Comparison of ENCODE assay signal across 10 cellular contexts in genomic region chr7:101784275-101785127, GRCh38. TPM values are rescaled to one million over a fixed set of nuclear protein-coding genes. Genes with fewer than 3 reads are reported as not detected.
DNase-seq lines count a peak whose midpoint lies in the region; ATAC-seq lines count a peak whose summit lies in the region.
"Had no signal": no experiment of that assay in that cellular context is flagged by ENCODE, and none has a peak within 500 bp of the region (broad histone marks: within the 10 kb centered on the region; RNA-seq: fewer than 3 reads in every experiment).

No MANE protein-coding gene starts in this region.

- ATAC-seq in activated T-helper 17 cell treated with anti-CD3 and anti-CD28 coated beads, Interleukin-2, amount 50 U/mL, for 72 hours (replicated peaks): peak; percentile 24
- peak; percentile 55 to 64 for ATAC-seq in stimulated activated naive B cell treated with anti-CD40 and anti-IgM and Interleukin-4, amounts not matched to agents 10 μg/mL and 1 μg/mL and 100 μg/mL, for 72 hours (replicated peaks)
- no peak for ATAC-seq in GM18511 (IDR thresholded peaks at IDR 0.05; ENCODE audit: unreplicated experiment)

- H3K4me1 Mint-ChIP-seq in activated T-helper 17 cell treated with anti-CD3 and anti-CD28 coated beads, Interleukin-2, amount 50 U/mL, for 72 hours: peaks cover 5% of the 10 kb centered on the region
- H3K4me1 Mint-ChIP-seq in stimulated activated naive B cell treated with anti-CD40 and anti-IgM and Interleukin-4, amounts not matched to agents 10 μg/mL and 1 μg/mL and 100 μg/mL, for 72 hours: peaks cover 5 to 12% of the 10 kb centered on the region in 2 donors

- DNase-seq in DMS 273 (lab: John Stamatoyannopoulos, UW; ENCODE audit: unreplicated experiment) (peak; percentile 70), DMS 273 treated with DMSO at 0.1 percent for 48 hours (lab: John Stamatoyannopoulos, UW) (no peak), left kidney (ENCODE audit: low read depth, low spot score) (peak; percentile 76), NCI-H2081 treated with DMSO at 0.1 percent for 48 hours (lab: John Stamatoyannopoulos, UW) (no peak), NCI-H2029 (lab: John Stamatoyannopoulos, UW) (no peak)
- no peak for DNase-seq in stimulated activated naive B cell treated with anti-CD40 and anti-IgM and Interleukin-4, amounts not matched to agents 10 μg/mL and 1 μg/mL and 100 μg/mL, for 72 hours
- DNase-seq: DND-41, NCI-H2029 treated with DMSO at 0.1 percent for 48 hours had no signal

- no peaks in the 10 kb centered on the region for H3K36me3 Mint-ChIP-seq in activated T-helper 17 cell treated with anti-CD3 and anti-CD28 coated beads, Interleukin-2, amount 50 U/mL, for 72 hours (ENCODE audit: low read depth)
- no peaks in the 10 kb centered on the region for H3K36me3 Mint-ChIP-seq in stimulated activated naive B cell treated with anti-CD40 and anti-IgM and Interleukin-4, amounts not matched to agents 10 μg/mL and 1 μg/mL and 100 μg/mL, for 72 hours

- peaks cover 8% of the 10 kb centered on the region for H3K27me3 Mint-ChIP-seq in activated T-helper 17 cell treated with anti-CD3 and anti-CD28 coated beads, Interleukin-2, amount 50 U/mL, for 72 hours
- peaks cover 0 to 19% of the 10 kb centered on the region in 2 donors for H3K27me3 Mint-ChIP-seq in stimulated activated naive B cell treated with anti-CD40 and anti-IgM and Interleukin-4, amounts not matched to agents 10 μg/mL and 1 μg/mL and 100 μg/mL, for 72 hours

- H3K4me3 Mint-ChIP-seq in activated T-helper 17 cell treated with anti-CD3 and anti-CD28 coated beads, Interleukin-2, amount 50 U/mL, for 72 hours: no peak overlapping the region
- peak overlapping the region in 1 of 2 donors; percentile 2 for H3K4me3 Mint-ChIP-seq in stimulated activated naive B cell treated with anti-CD40 and anti-IgM and Interleukin-4, amounts not matched to agents 10 μg/mL and 1 μg/mL and 100 μg/mL, for 72 hours

- H3K9me3 Mint-ChIP-seq in activated T-helper 17 cell treated with anti-CD3 and anti-CD28 coated beads, Interleukin-2, amount 50 U/mL, for 72 hours: no peaks in the 10 kb centered on the region
- H3K9me3 Mint-ChIP-seq in stimulated activated naive B cell treated with anti-CD40 and anti-IgM and Interleukin-4, amounts not matched to agents 10 μg/mL and 1 μg/mL and 100 μg/mL, for 72 hours: peaks cover 3 to 5% of the 10 kb centered on the region in 2 donors

- peak overlapping the region; percentile 5 for H3K27ac Mint-ChIP-seq in activated T-helper 17 cell treated with anti-CD3 and anti-CD28 coated beads, Interleukin-2, amount 50 U/mL, for 72 hours
- H3K27ac Mint-ChIP-seq in stimulated activated naive B cell treated with anti-CD40 and anti-IgM and Interleukin-4, amounts not matched to agents 10 μg/mL and 1 μg/mL and 100 μg/mL, for 72 hours: peak overlapping the region; percentile 7

RNA-seq across cellular contexts. Expression of gene CUX1, which starts 32.9 kb away (rescaled TPM):
- total RNA-seq in activated T-helper 17 cell treated with anti-CD3 and anti-CD28 coated beads, Interleukin-2, amount 50 U/mL, for 72 hours: 10 to 100 TPM; 12.0 to 13.8 TPM

Comparison
In these comparisons a context has a peak if more than half of its experiments do, and no peak if none do; other contexts are left out.
1. DNase-seq: peak in DMS 273 (single experiment) and left kidney (single experiment); none in DMS 273 treated with DMSO at 0.1 percent for 48 hours (single experiment), stimulated activated naive B cell treated with anti-CD40 and anti-IgM and Interleukin-4, amounts not matched to agents 10 μg/mL and 1 μg/mL and 100 μg/mL, for 72 hours (single experiment), NCI-H2081 treated with DMSO at 0.1 percent for 48 hours (single experiment) and NCI-H2029 (single experiment).